In genomic region chr5:56962286-56962685, GRCh38 we compare ENCODE assay signal across 22 cellular contexts.
"Had no signal": no experiment of that assay in that cellular context is flagged by ENCODE, and none has a peak within 500 bp of the region (broad histone marks: within the 10 kb centered on the region; RNA-seq: fewer than 3 reads in every experiment).

No MANE protein-coding gene starts in this region.

- H3K4me1 ChIP-seq: left lung, pancreas, stomach, suprapubic skin, tibial nerve had no signal

- H3K36me3 Mint-ChIP-seq: activated naive CD8-positive, alpha-beta T cell treated with anti-CD3 and anti-CD28 coated beads, Interleukin-2, amount 10 ng/mL, durations not matched to agents 7 days and 5 days; immature natural killer cell; natural killer cell treated with Interleukin-12 subunit alpha and Interleukin-12 subunit beta and Interleukin-15 and Interleukin-18, amount 100 ng/mL, for 72 hours; stimulated activated effector memory CD8-positive, alpha-beta T cell treated with anti-CD3 and anti-CD28 coated beads, Interleukin-12 subunit alpha, Interleukin-12 subunit beta, amount 100 ng/mL, for 72 hours had no signal

- H3K9me3 Mint-ChIP-seq: activated naive CD4-positive, alpha-beta T cell treated with anti-CD3 and anti-CD28 coated beads for 36 hours; activated naive CD8-positive, alpha-beta T cell treated with anti-CD3 and anti-CD28 coated beads, Interleukin-2, amount 10 ng/mL, durations not matched to agents 7 days and 5 days; activated T-cell treated with anti-CD3 and anti-CD28 coated beads, Interleukin-2, amount 50 U/mL, for 72 hours; immature natural killer cell; natural killer cell treated with Interleukin-12 subunit alpha and Interleukin-12 subunit beta and Interleukin-15 and Interleukin-18, amount 100 ng/mL, for 72 hours; stimulated activated effector memory CD8-positive, alpha-beta T cell treated with anti-CD3 and anti-CD28 coated beads, Interleukin-12 subunit alpha, Interleukin-12 subunit beta, amount 100 ng/mL, for 72 hours had no signal

- ATAC-seq: activated T-cell treated with anti-CD3 and anti-CD28 coated beads, Interleukin-2, amount 50 U/mL, for 72 hours; left lung; natural killer cell treated with Interleukin-12 subunit alpha and Interleukin-12 subunit beta and Interleukin-15 and Interleukin-18, amount 100 ng/mL, for 72 hours; pancreas; sciatic nerve; stimulated activated effector memory CD8-positive, alpha-beta T cell treated with anti-CD3 and anti-CD28 coated beads, Interleukin-12 subunit alpha, Interleukin-12 subunit beta, amount 100 ng/mL, for 72 hours; T-helper 17 cell had no signal

- H3K27ac ChIP-seq: left lung, neutrophil, pancreas, stomach, suprapubic skin, tibial nerve had no signal

- H3K4me3 Mint-ChIP-seq: activated naive CD4-positive, alpha-beta T cell treated with anti-CD3 and anti-CD28 coated beads for 36 hours; activated naive CD8-positive, alpha-beta T cell treated with anti-CD3 and anti-CD28 coated beads, Interleukin-2, amount 10 ng/mL, durations not matched to agents 7 days and 5 days; activated T-cell treated with anti-CD3 and anti-CD28 coated beads, Interleukin-2, amount 50 U/mL, for 72 hours; immature natural killer cell; natural killer cell treated with Interleukin-12 subunit alpha and Interleukin-12 subunit beta and Interleukin-15 and Interleukin-18, amount 100 ng/mL, for 72 hours; stimulated activated effector memory CD8-positive, alpha-beta T cell treated with anti-CD3 and anti-CD28 coated beads, Interleukin-12 subunit alpha, Interleukin-12 subunit beta, amount 100 ng/mL, for 72 hours; T-helper 17 cell had no signal

- H3K27ac Mint-ChIP-seq: activated naive CD4-positive, alpha-beta T cell treated with anti-CD3 and anti-CD28 coated beads for 36 hours; activated naive CD8-positive, alpha-beta T cell treated with anti-CD3 and anti-CD28 coated beads, Interleukin-2, amount 10 ng/mL, durations not matched to agents 7 days and 5 days; activated T-cell treated with anti-CD3 and anti-CD28 coated beads, Interleukin-2, amount 50 U/mL, for 72 hours; immature natural killer cell; natural killer cell treated with Interleukin-12 subunit alpha and Interleukin-12 subunit beta and Interleukin-15 and Interleukin-18, amount 100 ng/mL, for 72 hours; stimulated activated effector memory CD8-positive, alpha-beta T cell treated with anti-CD3 and anti-CD28 coated beads, Interleukin-12 subunit alpha, Interleukin-12 subunit beta, amount 100 ng/mL, for 72 hours; T-helper 17 cell had no signal

- H3K4me3 ChIP-seq: left lung, lung, pancreas, stomach, suprapubic skin, tibial nerve had no signal

- H3K9me3 ChIP-seq: left lung, neutrophil, pancreas, stomach, suprapubic skin, tibial nerve had no signal

- H3K36me3 ChIP-seq: left lung, neutrophil, pancreas, stomach, suprapubic skin, tibial nerve had no signal

- DNase-seq: activated CD4-positive, alpha-beta T cell treated with anti-CD3 and anti-CD28 coated beads for 4 hours; activated CD4-positive, alpha-beta T cell treated with anti-CD3 and anti-CD28 coated beads, Interleukin-2, amount 50 U/mL, for 48 hours; activated CD4-positive, CD25-positive, alpha-beta regulatory T cell; activated effector memory CD4-positive, alpha-beta T cell treated with Interleukin-2 at 50 U/mL for 16 hours; activated naive CD4-positive, alpha-beta T cell treated with anti-CD3 and anti-CD28 coated beads for 36 hours; activated naive CD8-positive, alpha-beta T cell treated with anti-CD3 and anti-CD28 coated beads, Interleukin-2, amount 10 ng/mL, durations not matched to agents 7 days and 5 days; activated T-cell treated with anti-CD3 and anti-CD28 coated beads, Interleukin-2, amount 50 U/mL, for 72 hours; foreskin melanocyte; immature natural killer cell; left lung; midbrain; pancreas; stimulated activated CD4-positive, alpha-beta T cell treated with anti-CD3 and anti-CD28 coated beads, Interleukin-2, amount 100 ng/mL, for 24 hours; stomach; T-helper 17 cell had no signal

- H3K27me3 ChIP-seq: pancreas, tibial nerve had no signal

- H3K4me1 Mint-ChIP-seq: immature natural killer cell; stimulated activated effector memory CD8-positive, alpha-beta T cell treated with anti-CD3 and anti-CD28 coated beads, Interleukin-12 subunit alpha, Interleukin-12 subunit beta, amount 100 ng/mL, for 72 hours had no signal
